Comparison of ENCODE assay signal across 1 cellular context in the genomic region with DNA sequence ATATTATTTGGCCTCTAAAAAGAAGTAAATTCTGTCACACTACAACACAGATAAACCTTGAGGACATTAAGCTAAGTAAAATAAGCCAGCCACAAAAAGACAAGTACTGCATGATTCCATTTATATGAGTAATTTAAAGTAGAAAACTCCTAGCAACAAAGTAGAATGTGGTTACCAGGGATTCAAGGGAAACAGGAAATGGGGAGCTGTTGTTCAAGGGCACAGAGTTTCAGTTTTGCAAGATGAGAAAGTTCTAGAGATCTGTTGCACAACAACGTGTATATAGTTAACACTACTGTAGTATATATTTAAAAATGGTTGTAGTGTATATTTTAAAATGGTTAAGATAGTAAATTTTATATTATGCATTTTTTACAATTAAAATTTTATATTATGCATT.
A peak's percentile ranks its signal among the peaks of the same experiment; 100 is the strongest.
TF ChIP-seq lines count a peak whose summit lies in the region.

No MANE protein-coding gene starts in this region.

TF ChIP-seq in K562, 482 proteins besides CTCF, POLR2A, EP300 and RAD21 (continued from another document):
- TF ChIP-seq, protein P1, sequence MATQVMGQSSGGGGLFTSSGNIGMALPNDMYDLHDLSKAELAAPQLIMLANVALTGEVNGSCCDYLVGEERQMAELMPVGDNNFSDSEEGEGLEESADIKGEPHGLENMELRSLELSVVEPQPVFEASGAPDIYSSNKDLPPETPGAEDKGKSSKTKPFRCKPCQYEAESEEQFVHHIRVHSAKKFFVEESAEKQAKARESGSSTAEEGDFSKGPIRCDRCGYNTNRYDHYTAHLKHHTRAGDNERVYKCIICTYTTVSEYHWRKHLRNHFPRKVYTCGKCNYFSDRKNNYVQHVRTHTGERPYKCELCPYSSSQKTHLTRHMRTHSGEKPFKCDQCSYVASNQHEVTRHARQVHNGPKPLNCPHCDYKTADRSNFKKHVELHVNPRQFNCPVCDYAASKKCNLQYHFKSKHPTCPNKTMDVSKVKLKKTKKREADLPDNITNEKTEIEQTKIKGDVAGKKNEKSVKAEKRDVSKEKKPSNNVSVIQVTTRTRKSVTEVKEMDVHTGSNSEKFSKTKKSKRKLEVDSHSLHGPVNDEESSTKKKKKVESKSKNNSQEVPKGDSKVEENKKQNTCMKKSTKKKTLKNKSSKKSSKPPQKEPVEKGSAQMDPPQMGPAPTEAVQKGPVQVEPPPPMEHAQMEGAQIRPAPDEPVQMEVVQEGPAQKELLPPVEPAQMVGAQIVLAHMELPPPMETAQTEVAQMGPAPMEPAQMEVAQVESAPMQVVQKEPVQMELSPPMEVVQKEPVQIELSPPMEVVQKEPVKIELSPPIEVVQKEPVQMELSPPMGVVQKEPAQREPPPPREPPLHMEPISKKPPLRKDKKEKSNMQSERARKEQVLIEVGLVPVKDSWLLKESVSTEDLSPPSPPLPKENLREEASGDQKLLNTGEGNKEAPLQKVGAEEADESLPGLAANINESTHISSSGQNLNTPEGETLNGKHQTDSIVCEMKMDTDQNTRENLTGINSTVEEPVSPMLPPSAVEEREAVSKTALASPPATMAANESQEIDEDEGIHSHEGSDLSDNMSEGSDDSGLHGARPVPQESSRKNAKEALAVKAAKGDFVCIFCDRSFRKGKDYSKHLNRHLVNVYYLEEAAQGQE (CRISPR knock-in tag; IDR thresholded peaks at IDR 0.05; ENCODE audit: low read depth): no peak
- TF ChIP-seq ZNF282 (CRISPR knock-in tag; IDR thresholded peaks at IDR 0.05) (no peak), RFX1 (IDR thresholded peaks at IDR 0.05) (peak; percentile 9; the same call in 1 of the 2 replicates), POLR2AphosphoS5 (IDR thresholded peaks at IDR 0.05; ENCODE audit: control insufficient read depth, insufficient read depth, low read depth, low read length) (no peak), CEBPG (CRISPR knock-in tag; IDR thresholded peaks at IDR 0.05) (no peak), CEBPG (tag; conservative IDR thresholded peaks at IDR 0.05 in 1 of 2, IDR thresholded peaks at IDR 0.05 in 1 of 2) (peak in 1 of 2 experiments; percentile 43; a peak in 1 of 4 replicates), HMG20B (CRISPR knock-in tag; IDR thresholded peaks at IDR 0.05) (no peak), ZKSCAN3 (CRISPR knock-in tag; IDR thresholded peaks at IDR 0.05) (no peak), XRCC4 (IDR thresholded peaks at IDR 0.05; ENCODE audit: extremely low read depth, insufficient read depth, insufficient read length) (no peak), CBX8 (IDR thresholded peaks at IDR 0.05; ENCODE audit: borderline replicate concordance, extremely low read depth, low read depth, low read length, poor library complexity, severe bottlenecking) (no peak), MIER1 (IDR thresholded peaks at IDR 0.05; ENCODE audit: low read depth) (no peak)
- TF ChIP-seq, protein P2, sequence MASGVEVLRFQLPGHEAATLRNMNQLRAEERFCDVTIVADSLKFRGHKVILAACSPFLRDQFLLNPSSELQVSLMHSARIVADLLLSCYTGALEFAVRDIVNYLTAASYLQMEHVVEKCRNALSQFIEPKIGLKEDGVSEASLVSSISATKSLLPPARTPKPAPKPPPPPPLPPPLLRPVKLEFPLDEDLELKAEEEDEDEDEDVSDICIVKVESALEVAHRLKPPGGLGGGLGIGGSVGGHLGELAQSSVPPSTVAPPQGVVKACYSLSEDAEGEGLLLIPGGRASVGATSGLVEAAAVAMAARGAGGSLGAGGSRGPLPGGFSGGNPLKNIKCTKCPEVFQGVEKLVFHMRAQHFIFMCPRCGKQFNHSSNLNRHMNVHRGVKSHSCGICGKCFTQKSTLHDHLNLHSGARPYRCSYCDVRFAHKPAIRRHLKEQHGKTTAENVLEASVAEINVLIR (CRISPR knock-in tag; IDR thresholded peaks at IDR 0.05): no peak
TF ChIP-seq in K562: peak in this region for 2.
